In the genomic region with DNA sequence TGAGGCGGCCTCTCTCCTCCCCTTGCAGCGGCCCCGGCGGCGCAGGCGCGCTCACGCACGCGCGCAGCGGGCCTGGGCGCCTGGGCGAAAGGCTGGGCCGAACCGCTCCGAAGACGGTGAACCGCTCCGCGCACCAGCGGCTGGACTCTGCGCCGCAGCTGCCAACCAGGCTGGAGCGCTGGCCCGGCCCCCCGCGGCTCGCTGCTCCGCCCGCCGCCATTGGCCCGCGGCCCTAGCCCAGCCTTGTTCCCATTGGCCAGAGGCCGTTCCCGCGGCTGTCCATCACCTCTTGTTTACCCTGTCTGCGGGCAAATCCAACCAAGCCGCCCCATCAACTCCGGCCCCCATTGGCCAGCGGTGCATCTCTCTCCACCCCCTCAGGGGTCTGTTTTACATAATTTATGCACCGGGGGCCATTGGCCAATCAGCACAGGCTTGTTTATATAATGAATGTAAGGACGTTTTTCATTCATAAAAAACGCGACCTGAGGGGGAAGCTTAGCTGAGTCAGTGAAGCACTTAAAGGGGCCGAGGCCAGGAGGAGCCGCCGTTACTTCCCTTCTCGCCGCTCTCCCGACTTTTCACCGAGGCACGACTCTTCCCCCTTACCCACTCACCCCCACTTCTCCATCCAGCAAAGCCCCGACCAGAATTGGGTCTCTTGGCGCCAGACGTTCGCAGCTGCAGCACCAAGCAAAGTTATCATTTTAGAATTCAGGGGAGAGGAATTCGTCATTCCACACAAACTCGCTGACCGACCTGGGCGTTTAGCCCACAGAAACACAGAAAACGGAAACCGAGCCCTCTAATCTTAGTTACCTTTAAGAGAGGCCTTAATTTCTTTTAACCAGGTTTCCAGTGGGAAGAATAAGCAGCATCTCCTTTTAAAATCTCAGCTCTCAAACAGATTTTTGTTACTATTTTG, we compare ENCODE assay signal across 8 cellular contexts. TPM values are rescaled to one million over a fixed set of nuclear protein-coding genes. Genes with fewer than 3 reads are reported as not detected.
DNase-seq lines count a peak whose midpoint lies in the region; ATAC-seq and TF ChIP-seq lines count a peak whose summit lies in the region.

ETV5 (minus strand) TSS at position 149 of the 925 bp plus-strand sequence. CDS start 3,221 bp downstream, outside the sequence.

- H3K4me2 ChIP-seq in IMR-90 (ENCODE audit: low read depth, low read length), result peak within 1 kb of the TSS; percentile 78

- CTCF ChIA-PET in IMR-90 (lab: Yijun Ruan, JAX), result interaction anchor here (1.1 kb wide), 1 partner anchor 166 kb away, joined by 3 read pairs; no protein-coding TSS in a partner anchor

- peak within 1 kb of the TSS; percentile 91 for H2AFZ ChIP-seq in IMR-90 (replicated peaks; ENCODE audit: low read length, poor library complexity)

- H4K5ac ChIP-seq in IMR-90 (ENCODE audit: low read depth, low read length), result peak within 1 kb of the TSS; percentile 62

- peaks cover 9% of the 10 kb centered on the region for H3K9me1 ChIP-seq in IMR-90 (ENCODE audit: insufficient read depth, low read length)

- H3K36me3 ChIP-seq in IMR-90 (ENCODE audit: control insufficient read depth, insufficient read depth, low read length), result no peaks in the 10 kb centered on the region

- 0 out of 2 replicates have a peak, but pooled peaks have one; percentile 1 for TF ChIP-seq CTCF in IMR-90 (conservative IDR thresholded peaks at IDR 0.05; ENCODE audit: low read depth, low read length)
- no peak for TF ChIP-seq CTCF in epithelial cell of esophagus (IDR thresholded peaks at IDR 0.05; ENCODE audit: insufficient read depth, low read depth, low read length, missing control alignments)

- H4K20me1 ChIP-seq in IMR-90 (ENCODE audit: insufficient read depth, low read length), result no peaks in the 10 kb centered on the region

- intact Hi-C loops in IMR-90 (cut with micrococcal nuclease), result loop anchor here (2.0 to 10.0 kb wide), 6 partner anchors 126 to 676 kb away; partner anchors contain the start of genes CRYGS, EIF4A2 and TBCCD1

- H4K8ac ChIP-seq in IMR-90 (ENCODE audit: low read depth in 2 of 2, low read length in 2 of 2), result peak within 1 kb of the TSS; percentile 61 to 93

- in situ Hi-C loops in IMR-90 (cut with MboI; ENCODE audit: low sequenced_read_pairs), result no loop called here

- H3K4me1 ChIP-seq in IMR-90 (ENCODE audit: control insufficient read depth, insufficient read depth, low read length), result peaks cover 8% of the 10 kb centered on the region

- peak; percentile 97 for TF ChIP-seq POLR2A in IMR-90 (IDR thresholded peaks at IDR 0.05; ENCODE audit: low read depth, low read length)

- H3K4ac ChIP-seq in IMR-90 (ENCODE audit: low read depth, low read length), result peak within 1 kb of the TSS; percentile 83

- H3K23ac ChIP-seq in IMR-90 (ENCODE audit: low read depth, low read length), result peak within 1 kb of the TSS; percentile 86

- peak within 1 kb of the TSS; percentile 92 for H2AK9ac ChIP-seq in IMR-90 (replicated peaks; ENCODE audit: low read depth, low read length, poor library complexity)

- no peak within 1 kb of the TSS for H2AK5ac ChIP-seq in IMR-90 (ENCODE audit: low read depth, low read length)

- H2BK120ac ChIP-seq in IMR-90 (ENCODE audit: low read depth, low read length), result peak within 1 kb of the TSS; percentile 84

- no peaks in the 10 kb centered on the region for H3K9me3 ChIP-seq in IMR-90 (ENCODE audit: control insufficient read depth, insufficient read depth, low read length)

- no TSS peak for BruUV-seq in IMR-90 (replicated peaks; lab: Mats Ljungman, UMichigan)

- DNase-seq in DMS114 treated with DMSO at 0.1 percent for 48 hours (lab: John Stamatoyannopoulos, UW; ENCODE audit: unreplicated experiment) (peak; percentile 98), IMR-90 (peak; percentile 99), OCI-M1 (lab: John Stamatoyannopoulos, UW) (peak; percentile 98), epithelial cell of esophagus (ENCODE audit: low read depth) (peak; percentile 100), middle frontal gyrus (ENCODE audit: extremely low spot score, low spot score) (peak; percentile 98)
- DNase-seq in activated T-cell treated with anti-CD3 and anti-CD28 coated beads, Interleukin-2, amount 50 U/mL, for 1 hour, result peak; percentile 83
- peak; percentile 74 to 78 for DNase-seq in stimulated activated CD8-positive, alpha-beta memory T cell treated with anti-CD3 and anti-CD28 coated beads, Interleukin-2, amount 100 ng/mL, for 1 hour (ENCODE audit: low read depth in 2 of 2)

- H3K14ac ChIP-seq in IMR-90 (replicated peaks; ENCODE audit: low read depth, low read length), result peak within 1 kb of the TSS; percentile 88

- WGBS in IMR-90 (ENCODE audit: extremely low coverage in 2 of 2, insufficient read length in 1 of 2), 2 experiments, result 0% methylated on average over 13 of the region's 63 CpGs; no CpG with 5 or more reads in 1 of the 2 experiments

- POLR2A ChIA-PET in IMR-90 (lab: Charles Lee; ENCODE audit: unreplicated experiment), result interaction anchor here (0.6 kb wide), 1 partner anchor 13 kb away, joined by 3 read pairs; no protein-coding TSS in a partner anchor

- peak within 1 kb of the TSS; percentile 86 for H2BK5ac ChIP-seq in IMR-90 (ENCODE audit: low read depth, low read length, poor library complexity, severe bottlenecking)

- peak within 1 kb of the TSS; percentile 48 for H4K91ac ChIP-seq in IMR-90 (ENCODE audit: insufficient read depth, low read depth, low read length)

- peak; percentile 92 for ATAC-seq in GM21529 (IDR thresholded peaks at IDR 0.05; ENCODE audit: unreplicated experiment)
- ATAC-seq in IMR-90 (ENCODE audit: low read depth), result peak; percentile 90

- peak within 1 kb of the TSS; percentile 75; the same call in 1 of the 3 replicates for H2BK15ac ChIP-seq in IMR-90 (ENCODE audit: low read depth, low read length)

- H2BK20ac ChIP-seq in IMR-90 (ENCODE audit: low read depth, low read length), result peak within 1 kb of the TSS; percentile 2; the same call in 1 of the 2 replicates

- peak within 1 kb of the TSS; percentile 99 for H3K4me3 ChIP-seq in IMR-90 (ENCODE audit: insufficient read depth, low read depth, low read length)
- H3K4me3 ChIP-seq in epithelial cell of esophagus (ENCODE audit: low read length), result peak within 1 kb of the TSS; percentile 58

- no peak for TF ChIP-seq RAD21 in IMR-90 (IDR thresholded peaks at IDR 0.05; ENCODE audit: low read length)

- H3K79me1 ChIP-seq in IMR-90 (ENCODE audit: low read depth in 1 of 2, low read length in 2 of 2), result peaks cover 10 to 19% of the 10 kb centered on the region in 2 experiments; a peak in 3 of 4 replicates

- peak within 1 kb of the TSS; percentile 89 for H3K27ac ChIP-seq in IMR-90 (ENCODE audit: insufficient read depth, low read length)

- peak within 1 kb of the TSS; percentile 78 for H3K9ac ChIP-seq in IMR-90 (ENCODE audit: low read depth, low read length)

- dilution Hi-C loops in IMR-90 (cut with HindIII; ENCODE audit: low sequenced_read_pairs, unreplicated experiment), result no loop called here

- H3K27me3 ChIP-seq in IMR-90 (ENCODE audit: control insufficient read depth, insufficient read depth, low read length), result peaks cover 6% of the 10 kb centered on the region

- H3K18ac ChIP-seq in IMR-90 (ENCODE audit: low read depth, low read length), result peak within 1 kb of the TSS; percentile 66

- peak within 1 kb of the TSS; percentile 88 for H3K56ac ChIP-seq in IMR-90 (ENCODE audit: extremely low read depth, insufficient read depth, low read length)

TF ChIP-seq in IMR-90, 13 proteins besides CTCF, POLR2A, EP300 and RAD21:
- TF ChIP-seq RFX5 (IDR thresholded peaks at IDR 0.05; ENCODE audit: low read depth, low read length) (peak; percentile 52; the same call in 1 of the 2 replicates), MAFK (IDR thresholded peaks at IDR 0.05; ENCODE audit: low read depth, low read length) (peak; percentile 54), SMC3 (IDR thresholded peaks at IDR 0.05; ENCODE audit: low read depth, low read length) (no peak), CEBPB (IDR thresholded peaks at IDR 0.05; ENCODE audit: low read depth, low read length) (peak; percentile 77), NFE2L2 (IDR thresholded peaks at IDR 0.05; ENCODE audit: low read depth, low read length) (peak; percentile 33; the same call in 1 of the 2 replicates), RCOR1 (IDR thresholded peaks at IDR 0.05; ENCODE audit: insufficient replicate concordance, low read length) (peak; percentile 32), FOS (IDR thresholded peaks at IDR 0.05; ENCODE audit: low read depth, low read length) (peak; percentile 71; the same call in 1 of the 2 replicates), CHD1 (IDR thresholded peaks at IDR 0.05; ENCODE audit: low read depth, low read length) (no peak), MXI1 (IDR thresholded peaks at IDR 0.05; ENCODE audit: borderline replicate concordance, low read depth, low read length) (peak; percentile 35; the same call in 1 of the 2 replicates), ELK1 (IDR thresholded peaks at IDR 0.05; ENCODE audit: borderline replicate concordance, low read depth, low read length) (no peak), MAZ (IDR thresholded peaks at IDR 0.05; ENCODE audit: borderline replicate concordance, low read depth, low read length) (peak; percentile 79), BHLHE40 (IDR thresholded peaks at IDR 0.05; ENCODE audit: low read depth, low read length) (no peak; the same call in 1 of the 2 replicates)
- TF ChIP-seq, protein P1, sequence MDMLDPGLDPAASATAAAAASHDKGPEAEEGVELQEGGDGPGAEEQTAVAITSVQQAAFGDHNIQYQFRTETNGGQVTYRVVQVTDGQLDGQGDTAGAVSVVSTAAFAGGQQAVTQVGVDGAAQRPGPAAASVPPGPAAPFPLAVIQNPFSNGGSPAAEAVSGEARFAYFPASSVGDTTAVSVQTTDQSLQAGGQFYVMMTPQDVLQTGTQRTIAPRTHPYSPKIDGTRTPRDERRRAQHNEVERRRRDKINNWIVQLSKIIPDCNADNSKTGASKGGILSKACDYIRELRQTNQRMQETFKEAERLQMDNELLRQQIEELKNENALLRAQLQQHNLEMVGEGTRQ (IDR thresholded peaks at IDR 0.05; ENCODE audit: low read depth, low read length), result no peak

RNA-seq across cellular contexts. Expression of gene ETV5, which starts in this region (rescaled TPM):
- 20.1 and 25.3 TPM in 2 replicates for total RNA-seq in IMR-90 (2012; rRNA removed)
- polyA plus RNA-seq in IMR-90 (2012; rRNA removed), result 15.7 TPM in 2 replicates
- 12.3 and 13.0 TPM in 2 replicates for polyA plus RNA-seq in IMR-90 (2012; cell fraction: cytosol; rRNA removed)
- polyA plus RNA-seq in IMR-90 (2012; cell fraction: nucleus; rRNA removed; ENCODE audit: low replicate concordance), result 15.5 and 21.8 TPM in 2 replicates

Comparison
In these comparisons a context has a peak if more than half of its experiments do, and no peak if none do; other contexts are left out.
1. Peak in every context shown above with its lines: DNase-seq, ATAC-seq, H3K4me3 ChIP-seq and H3K27ac ChIP-seq.